8 cellular contexts compared by ENCODE assay signal in the genomic region with DNA sequence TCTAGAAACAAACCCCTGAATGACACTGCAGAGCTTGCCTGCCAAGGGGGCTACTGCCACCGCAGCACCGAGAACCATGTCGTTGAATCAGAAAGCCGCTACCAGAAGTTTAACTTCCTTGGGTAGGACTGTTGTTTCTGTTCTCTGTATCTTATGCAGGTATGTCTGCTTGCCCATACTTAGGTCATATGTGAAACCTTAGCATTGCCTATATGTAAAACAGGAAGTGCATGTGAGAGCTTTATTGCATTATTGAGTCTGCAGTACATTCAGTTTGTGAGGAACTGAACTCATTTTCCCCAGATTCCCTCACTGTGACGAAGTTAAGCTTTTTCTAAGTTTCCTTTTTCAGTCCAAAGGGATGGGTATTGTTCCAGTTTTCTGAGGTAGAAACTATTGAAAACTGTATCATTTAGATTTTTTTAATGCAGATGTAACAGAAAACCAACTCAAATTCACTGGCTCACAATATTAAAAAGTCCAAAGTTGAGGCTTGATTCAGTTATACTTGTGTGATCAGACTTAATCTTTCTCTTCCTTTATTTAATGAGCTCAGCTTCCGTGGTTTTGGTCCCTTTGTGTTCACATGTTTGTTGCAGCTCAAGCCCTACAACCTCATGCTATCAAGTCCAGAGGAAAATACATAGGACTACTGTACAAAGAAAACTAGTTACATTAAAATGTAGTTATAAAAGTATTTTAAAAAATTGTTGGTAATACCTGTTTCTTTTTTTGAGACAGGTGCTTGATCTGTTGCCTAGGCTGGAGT. TPM values are rescaled to one million over a fixed set of nuclear protein-coding genes. Genes with fewer than 3 reads are reported as not detected.
DNase-seq lines count a peak whose midpoint lies in the region; ATAC-seq and TF ChIP-seq lines count a peak whose summit lies in the region.

No MANE protein-coding gene starts in this region.

- H3K4me1 ChIP-seq in CD4-positive, alpha-beta memory T cell (ENCODE audit: insufficient read depth, low read length) = peaks cover 58% of the 10 kb centered on the region
- peaks cover 0 to 33% (median 8%) of the 10 kb centered on the region in 4 donors for H3K4me1 ChIP-seq in tibial artery

- H3K9me3 Mint-ChIP-seq in CD4-positive, alpha-beta memory T cell = no peaks in the 10 kb centered on the region
- no peaks in the 10 kb centered on the region for H3K9me3 Mint-ChIP-seq in activated naive CD8-positive, alpha-beta T cell treated with anti-CD3 and anti-CD28 coated beads, Interleukin-2, amount 10 ng/mL, durations not matched to agents 7 days and 5 days

- no peaks in the 10 kb centered on the region for H3K27me3 Mint-ChIP-seq in CD4-positive, alpha-beta memory T cell
- H3K27me3 Mint-ChIP-seq in activated naive CD8-positive, alpha-beta T cell treated with anti-CD3 and anti-CD28 coated beads, Interleukin-2, amount 10 ng/mL, durations not matched to agents 7 days and 5 days = no peaks in the 10 kb centered on the region

- no peaks in the 10 kb centered on the region for H3K27me3 ChIP-seq in CD4-positive, alpha-beta memory T cell (ENCODE audit: insufficient read depth, low read length)
- no peaks in the 10 kb centered on the region for H3K27me3 ChIP-seq in tibial artery

- peaks cover 4 to 15% of the 10 kb centered on the region in 2 donors for H3K36me3 Mint-ChIP-seq in CD4-positive, alpha-beta memory T cell
- peaks cover 11% of the 10 kb centered on the region for H3K36me3 Mint-ChIP-seq in activated naive CD8-positive, alpha-beta T cell treated with anti-CD3 and anti-CD28 coated beads, Interleukin-2, amount 10 ng/mL, durations not matched to agents 7 days and 5 days

- peak; percentile 87 for ATAC-seq in GM19452 (IDR thresholded peaks at IDR 0.05; ENCODE audit: unreplicated experiment)
- peak; percentile 66 for ATAC-seq in HG03439 (IDR thresholded peaks at IDR 0.05; ENCODE audit: unreplicated experiment)
- ATAC-seq in activated naive CD8-positive, alpha-beta T cell treated with anti-CD3 and anti-CD28 coated beads, Interleukin-2, amount 10 ng/mL, durations not matched to agents 7 days and 5 days (ENCODE audit: low read depth) = peak; percentile 82

- peaks cover 61 to 89% (median 71%) of the 10 kb centered on the region in 4 donors for H3K4me1 Mint-ChIP-seq in CD4-positive, alpha-beta memory T cell
- H3K4me1 Mint-ChIP-seq in activated naive CD8-positive, alpha-beta T cell treated with anti-CD3 and anti-CD28 coated beads, Interleukin-2, amount 10 ng/mL, durations not matched to agents 7 days and 5 days = peaks cover 37% of the 10 kb centered on the region

- intact Hi-C loops in CD4-positive, alpha-beta memory T cell (cut with micrococcal nuclease) = no loop called here
- intact Hi-C loops in tibial artery (cut with DNase I; ENCODE audit: low total_unique reads) = loop anchor here (10.0 kb wide), 1 partner anchor 137 kb away; a partner anchor contains a TSS

- CTCF ChIA-PET in CD4-positive, alpha-beta memory T cell (lab: Charles Lee; ENCODE audit: partially characterized antibody) = interaction anchor here (0.6 to 2.3 kb wide), 7 partner anchors 25 to 83 kb away, joined by 3 to 8 read pairs (median 3); no protein-coding TSS in a partner anchor

- H3K4me3 ChIP-seq in CD4-positive, alpha-beta memory T cell (ENCODE audit: low read length in 2 of 2) = no peak overlapping the region
- no peak overlapping the region for H3K4me3 ChIP-seq in tibial artery

- no peaks in the 10 kb centered on the region for H3K9me3 ChIP-seq in CD4-positive, alpha-beta memory T cell (ENCODE audit: control insufficient read depth in 1 of 2, low read length in 2 of 2)
- H3K9me3 ChIP-seq in tibial artery = no peaks in the 10 kb centered on the region

- peak overlapping the region; percentile 9 to 74 (median 67) for H3K4me3 Mint-ChIP-seq in CD4-positive, alpha-beta memory T cell
- peak overlapping the region; percentile 66 for H3K4me3 Mint-ChIP-seq in activated naive CD8-positive, alpha-beta T cell treated with anti-CD3 and anti-CD28 coated beads, Interleukin-2, amount 10 ng/mL, durations not matched to agents 7 days and 5 days

- TF ChIP-seq CTCF in tibial artery (IDR thresholded peaks at IDR 0.05) = no peak

- peak overlapping the region in 5 of 7 donors; percentile 7 to 63 (median 21) for H3K27ac Mint-ChIP-seq in CD4-positive, alpha-beta memory T cell
- H3K27ac Mint-ChIP-seq in activated naive CD8-positive, alpha-beta T cell treated with anti-CD3 and anti-CD28 coated beads, Interleukin-2, amount 10 ng/mL, durations not matched to agents 7 days and 5 days = peak overlapping the region; percentile 71

- DNase-seq in CD4-positive, alpha-beta memory T cell = no peak
- DNase-seq in activated naive CD8-positive, alpha-beta T cell treated with anti-CD3 and anti-CD28 coated beads, Interleukin-2, amount 10 ng/mL, durations not matched to agents 7 days and 5 days = no peak
- DNase-seq in midbrain (lab: John Stamatoyannopoulos, UW) (no peak), caudate nucleus (lab: John Stamatoyannopoulos, UW) (no peak), tibial artery (no peak), anterior cingulate cortex (lab: John Stamatoyannopoulos, UW) (no peak)

- H3K36me3 ChIP-seq in CD4-positive, alpha-beta memory T cell (ENCODE audit: insufficient read depth, low read length) = no peaks in the 10 kb centered on the region
- peaks cover 0 to 6% (median 0%) of the 10 kb centered on the region in 3 donors for H3K36me3 ChIP-seq in tibial artery

- POLR2A ChIA-PET in CD4-positive, alpha-beta memory T cell (lab: Charles Lee; ENCODE audit: partially characterized antibody) = interaction anchor here (0.8 to 1.3 kb wide), 4 partner anchors 10 to 97 kb away, joined by 3 to 4 read pairs (median 3); no protein-coding TSS in a partner anchor
- POLR2A ChIA-PET in activated naive CD8-positive, alpha-beta T cell treated with anti-CD3 and anti-CD28 coated beads, Interleukin-2, amount 10 ng/mL, durations not matched to agents 7 days and 5 days (lab: Charles Lee) = interaction anchor here (0.6 kb wide), 1 partner anchor 651 kb away, joined by 3 read pairs; no protein-coding TSS in a partner anchor

- H3K27ac ChIP-seq in CD4-positive, alpha-beta memory T cell (ENCODE audit: low read depth, low read length) = no peak overlapping the region
- H3K27ac ChIP-seq in caudate nucleus (ENCODE audit: low read depth, low read length) (no peak overlapping the region), tibial artery (no peak overlapping the region)

RNA-seq across cellular contexts. Expression of a gene that starts 6.9 kb away (rescaled TPM):
- 10 to 100 TPM; 42.1 to 43.6 TPM for total RNA-seq in CD4-positive, alpha-beta memory T cell
- polyA plus RNA-seq in CD4-positive, alpha-beta memory T cell = 10 to 100 TPM; 33.8 to 44.1 TPM
- total RNA-seq in activated naive CD8-positive, alpha-beta T cell treated with anti-CD3 and anti-CD28 coated beads, Interleukin-2, amount 10 ng/mL, durations not matched to agents 7 days and 5 days = 10 to 100 TPM; 26.1 to 27.0 TPM
